In the genomic region with DNA sequence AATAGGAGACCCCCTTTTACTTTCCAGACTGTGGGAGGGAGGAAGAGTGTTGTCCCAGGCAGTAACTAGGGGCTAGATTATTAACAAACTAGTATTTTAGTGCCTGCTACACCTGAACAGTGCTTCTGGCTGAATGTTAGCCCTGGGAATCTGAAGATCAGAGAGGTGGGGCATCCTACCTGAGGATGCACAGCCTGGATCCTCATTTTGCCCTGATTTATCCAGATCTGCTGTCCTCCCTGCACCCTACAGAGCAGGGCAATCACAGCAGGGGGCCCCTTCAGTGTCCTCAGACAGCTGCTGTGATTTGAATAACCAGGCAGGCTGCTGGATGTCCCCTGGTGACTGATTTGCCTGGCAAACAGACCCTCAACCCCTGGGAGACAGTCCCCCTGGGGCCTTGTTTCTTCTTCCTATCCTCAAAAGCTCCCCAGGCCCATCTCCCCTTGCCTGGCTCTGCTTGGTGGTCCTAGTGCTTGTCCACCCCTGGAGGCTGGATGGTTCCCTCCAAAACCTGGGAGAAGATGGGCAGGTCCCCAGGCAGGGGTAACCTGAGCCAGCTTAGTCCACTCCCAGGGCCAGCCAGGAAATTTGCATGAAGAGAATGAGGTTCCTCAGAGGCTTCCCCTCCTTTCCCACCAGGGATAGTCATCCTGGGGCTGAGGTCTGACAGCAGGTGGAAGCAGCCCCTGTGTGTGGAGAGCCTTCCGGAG, we compare ENCODE assay signal across 21 cellular contexts. TPM values are rescaled to one million over a fixed set of nuclear protein-coding genes. Genes with fewer than 3 reads are reported as not detected.
DNase-seq lines count a peak whose midpoint lies in the region; ATAC-seq lines count a peak whose summit lies in the region.
"Had no signal": no experiment of that assay in that cellular context is flagged by ENCODE, and none has a peak within 500 bp of the region (broad histone marks: within the 10 kb centered on the region; RNA-seq: fewer than 3 reads in every experiment).

A gene (plus strand): TSS at position 657 of the 713 bp plus-strand sequence. CDS start 60 bp downstream, outside the sequence.

- no peaks in the 10 kb centered on the region for H3K9me3 ChIP-seq in right cardiac atrium (ENCODE audit: control insufficient read depth, low read length)
- H3K9me3 ChIP-seq in ectodermal cell (ENCODE audit: control insufficient read depth, low read length): no peaks in the 10 kb centered on the region
- H3K9me3 ChIP-seq: esophagus squamous epithelium, MG63 had no signal

- no peaks in the 10 kb centered on the region for H3K36me3 ChIP-seq in ectodermal cell (ENCODE audit: control insufficient read depth, insufficient read depth, low read length)
- H3K36me3 ChIP-seq: brain microvascular endothelial cell had no signal

- no peak within 1 kb of the TSS for H3K27ac ChIP-seq in right cardiac atrium (ENCODE audit: low read length)
- peak within 1 kb of the TSS; percentile 38 for H3K27ac ChIP-seq in ectodermal cell (ENCODE audit: insufficient read depth, low read depth, low read length, poor library complexity, severe bottlenecking)
- peak within 1 kb of the TSS; percentile 9 for H3K27ac ChIP-seq in temporal lobe (ENCODE audit: low read depth, low read length)
- H3K27ac ChIP-seq: brain microvascular endothelial cell, esophagus squamous epithelium had no signal

- WGBS in right cardiac atrium: 44% methylated on average over 1 of the region's 1 CpG
- 19 to 26% methylated on average over 1 of the region's 1 CpG for WGBS in ectodermal cell, 2 experiments

- H3K4me1 ChIP-seq in right cardiac atrium (ENCODE audit: control insufficient read depth, insufficient read depth, low read length) (no peaks in the 10 kb centered on the region), ectodermal cell (ENCODE audit: control insufficient read depth, insufficient read depth, low read length) (peaks cover 16% of the 10 kb centered on the region)

- H3K27me3 ChIP-seq in right cardiac atrium (ENCODE audit: control insufficient read depth, insufficient read depth) (no peaks in the 10 kb centered on the region), ectodermal cell (ENCODE audit: control insufficient read depth, insufficient read depth, low read length, poor library complexity, severe bottlenecking) (no peaks in the 10 kb centered on the region)
- H3K27me3 ChIP-seq: brain microvascular endothelial cell, esophagus squamous epithelium, MG63 had no signal

- peak; percentile 27 for DNase-seq in Right ventricle myocardium inferior (ENCODE audit: missing footprints)
- DNase-seq in right cardiac atrium: no peak
- DNase-seq in NCI-H526 (lab: John Stamatoyannopoulos, UW): peak; percentile 92 to 96
- no peak for DNase-seq in NCI-H1436 treated with DMSO at 0.1 percent for 48 hours (lab: John Stamatoyannopoulos, UW)
- no peak for DNase-seq in superior temporal gyrus (ENCODE audit: extremely low spot score)
- DNase-seq in SHP77 treated with DMSO at 0.1 percent for 48 hours (lab: John Stamatoyannopoulos, UW): no peak
- DNase-seq: activated naive CD4-positive, alpha-beta T cell treated with anti-CD3 and anti-CD28 coated beads for 36 hours; brain microvascular endothelial cell; dermis blood vessel endothelial cell; esophagus squamous epithelium; head of caudate nucleus; MG63; naive thymus-derived CD8-positive, alpha-beta T cell; Right ventricle myocardium superior; T-helper 17 cell had no signal

- ATAC-seq in Right ventricle myocardium inferior: no peak
- ATAC-seq in right cardiac atrium: no peak
- ATAC-seq: activated CD4-positive, CD25-positive, alpha-beta regulatory T cell treated with anti-CD3 and anti-CD28 coated beads, Interleukin-2, amount 50 U/mL, for 24 hours; HCT116; naive thymus-derived CD8-positive, alpha-beta T cell; T-helper 17 cell had no signal

- H3K4me3 ChIP-seq in right cardiac atrium (ENCODE audit: low read length): no peak within 1 kb of the TSS
- no peak within 1 kb of the TSS for H3K4me3 ChIP-seq in ectodermal cell (ENCODE audit: insufficient read depth, low read depth, low read length)
- H3K4me3 ChIP-seq: esophagus squamous epithelium, MG63 had no signal

- intact Hi-C loops in Right ventricle myocardium inferior (cut with DNase I): loop anchor here (10.0 kb wide), 1 partner anchor 366 kb away; a partner anchor contains a TSS
- intact Hi-C loops in right cardiac atrium (cut with DNase I): loop anchor here in 2 of 4 donors (5.0 to 10.0 kb wide), 3 partner anchors 46 to 116 kb away; a partner anchor contains a TSS

RNA-seq across cellular contexts. Expression of the gene that starts here (rescaled TPM):
- total RNA-seq in Right ventricle myocardium inferior: not detected
- total RNA-seq in right cardiac atrium: not detected
- polyA plus RNA-seq in right cardiac atrium: not detected
- not detected for polyA plus RNA-seq in ectodermal cell (2013, experiment 1 of 4)
- 0.43 TPM for polyA plus RNA-seq in ectodermal cell (2013, experiment 2 of 4)
- not detected for polyA plus RNA-seq in ectodermal cell (2013, experiment 3 of 4)
- polyA plus RNA-seq in ectodermal cell (2013, experiment 4 of 4): not detected
- total RNA-seq in temporal lobe: not detected
- total RNA-seq: activated naive CD4-positive, alpha-beta T cell treated with anti-CD3 and anti-CD28 coated beads for 36 hours; dermis blood vessel endothelial cell; esophagus squamous epithelium; lung microvascular endothelial cell; naive thymus-derived CD8-positive, alpha-beta T cell; renal cortical epithelial cell; Right ventricle myocardium superior; T-helper 17 cell had no signal
- polyA plus RNA-seq: naive thymus-derived CD8-positive, alpha-beta T cell had no signal

Comparison
In these comparisons a context has a peak if more than half of its experiments do, and no peak if none do; other contexts are left out.
1. Peak in DNase-seq in Right ventricle myocardium inferior; RNA of the gene not detected or under 1 TPM.
2. DNase-seq: peak in NCI-H526 (2 of 2); none in right cardiac atrium (0 of 3), NCI-H1436 treated with DMSO at 0.1 percent for 48 hours (single experiment), superior temporal gyrus (single experiment) and SHP77 treated with DMSO at 0.1 percent for 48 hours (single experiment).